In the genomic region with DNA sequence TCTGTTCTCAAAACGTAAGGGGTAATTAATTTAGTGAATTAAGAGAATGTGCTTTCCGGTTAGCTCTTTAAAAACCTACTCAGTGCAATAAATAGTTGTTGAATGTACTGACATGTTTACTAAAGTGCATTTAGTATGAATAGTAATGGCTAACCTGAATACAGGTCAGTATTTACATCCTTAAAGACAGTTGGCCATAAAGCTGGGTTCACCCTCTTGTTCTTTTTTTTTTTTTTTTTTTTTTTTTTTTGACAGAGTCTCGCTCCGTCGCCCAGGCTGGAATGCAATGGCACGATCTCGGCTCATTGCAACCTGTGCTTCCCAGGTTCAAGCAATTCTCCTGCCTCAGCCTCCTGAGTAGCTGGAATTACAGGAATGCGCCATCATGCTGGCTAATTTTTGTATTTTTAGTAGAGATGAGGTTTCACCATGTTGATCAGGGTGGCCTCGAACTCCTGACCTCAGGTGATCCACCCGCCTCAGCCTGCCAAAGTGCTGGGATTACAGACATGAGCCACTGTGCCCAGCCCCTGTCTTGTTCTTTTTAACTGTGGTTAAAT, we compare ENCODE assay signal across 11 cellular contexts. TPM values are rescaled to one million over a fixed set of nuclear protein-coding genes. Genes with fewer than 3 reads are reported as not detected.
"Had no signal": no experiment of that assay in that cellular context is flagged by ENCODE, and none has a peak within 500 bp of the region (broad histone marks: within the 10 kb centered on the region; RNA-seq: fewer than 3 reads in every experiment).

No MANE protein-coding gene starts in this region.

RNA-seq across cellular contexts. Expression of gene HEY2, which starts 55.5 kb away (rescaled TPM):
- total RNA-seq: activated B cell treated with CpG ODN at 0.5 μM for 24 hours; activated CD4-positive, alpha-beta memory T cell treated with anti-CD3 and anti-CD28 coated beads for 36 hours; activated CD8-positive, alpha-beta memory T cell treated with anti-CD3 and anti-CD28 coated beads for 36 hours; activated CD8-positive, alpha-beta memory T cell treated with anti-CD3 and anti-CD28 coated beads, Interleukin-2, amount 10 ng/mL, durations not matched to agents 7 days and 5 days; activated CD8-positive, alpha-beta T cell treated with anti-CD3 and anti-CD28 coated beads, Interleukin-2, amount 10 ng/mL, durations not matched to agents 7 days and 5 days; activated naive CD4-positive, alpha-beta T cell treated with anti-CD3 and anti-CD28 coated beads for 36 hours; activated naive CD8-positive, alpha-beta T cell treated with anti-CD3 and anti-CD28 coated beads for 36 hours; activated T-helper 1 cell treated with anti-CD3 and anti-CD28 coated beads, Interleukin-12 subunit alpha, Interleukin-12 subunit beta, Interleukin-2, Interleukin-4 antibody, amounts not matched to agents 30 ng/mL and 10 ng/mL and 1 ng/mL, durations not matched to agents 14 hours and 24 hours and 36 hours; activated T-helper 2 cell treated with anti-CD3 and anti-CD28 coated beads, Interferon-gamma antibody, Interleukin-2, Interleukin-4, amounts not matched to agents 10 μg/mL and 5 μg/mL and 100 μg/mL, durations not matched to agents 14 hours and 24 hours and 36 hours; dermis blood vessel endothelial cell; foreskin keratinocyte had no signal
